9 cellular contexts compared by ENCODE assay signal in genomic region chr22:39306456-39307361, GRCh38. TPM values are rescaled to one million over a fixed set of nuclear protein-coding genes. Genes with fewer than 3 reads are reported as not detected.
A peak's percentile ranks its signal among the peaks of the same experiment; 100 is the strongest.
DNase-seq lines count a peak whose midpoint lies in the region; ATAC-seq, FAIRE-seq and TF ChIP-seq lines count a peak whose summit lies in the region.
"Had no signal": no experiment of that assay in that cellular context is flagged by ENCODE, and none has a peak within 500 bp of the region (broad histone marks: within the 10 kb centered on the region; RNA-seq: fewer than 3 reads in every experiment).

No MANE protein-coding gene starts in this region.

- H2BK120ac ChIP-seq in trophoblast cell (ENCODE audit: insufficient read depth, low read length, poor library complexity) = no peak overlapping the region

- no peaks in the 10 kb centered on the region for H3K27me3 Mint-ChIP-seq in activated CD4-positive, alpha-beta T cell treated with anti-CD3 and anti-CD28 coated beads, Interleukin-2, amount 10 ng/mL, durations not matched to agents 7 days and 5 days

- no peak overlapping the region for H3K14ac ChIP-seq in trophoblast cell (ENCODE audit: low read length)

- no peaks in the 10 kb centered on the region for H4K20me1 ChIP-seq in endothelial cell of umbilical vein (replicated peaks; ENCODE audit: control insufficient read depth, extremely low read depth, insufficient read depth, low read length)

- dilution Hi-C loops in endothelial cell of umbilical vein (cut with MboI; ENCODE audit: extremely low pct_ligation_motif_present, low sequenced_read_pairs) = no loop called here

- TF ChIP-seq POLR2A in endothelial cell of umbilical vein (IDR thresholded peaks at IDR 0.05; ENCODE audit: low read depth, low read length) = no peak

- peaks cover 17% of the 10 kb centered on the region for H3K79me1 ChIP-seq in trophoblast cell (ENCODE audit: low read length)

- no peaks in the 10 kb centered on the region for H3K9me1 ChIP-seq in endothelial cell of umbilical vein (replicated peaks; ENCODE audit: control insufficient read depth, extremely low read depth, insufficient read depth, low read length)

- no peak overlapping the region for H4K8ac ChIP-seq in trophoblast cell (ENCODE audit: low read depth, low read length)

- no peak overlapping the region for H3K4me3 Mint-ChIP-seq in activated CD4-positive, alpha-beta T cell treated with anti-CD3 and anti-CD28 coated beads, Interleukin-2, amount 10 ng/mL, durations not matched to agents 7 days and 5 days

- H3K36me3 ChIP-seq in HEK293 (ENCODE audit: control insufficient read depth in 2 of 2, insufficient read depth in 1 of 2, low read length in 2 of 2) = peaks cover 0 to 18% of the 10 kb centered on the region in 2 experiments; a peak in 2 of 3 replicates
- H3K36me3 ChIP-seq in endothelial cell of umbilical vein (ENCODE audit: control insufficient read depth in 2 of 2, extremely low read depth in 1 of 2, insufficient read depth in 2 of 2, low read length in 2 of 2) = peaks cover 0 to 2% of the 10 kb centered on the region in 2 experiments
- peaks cover 3 to 4% of the 10 kb centered on the region in 2 experiments for H3K36me3 ChIP-seq in trophoblast cell (ENCODE audit: control insufficient read depth in 1 of 2, insufficient read depth in 2 of 2, low read length in 2 of 2)

- H4K12ac ChIP-seq in trophoblast cell (ENCODE audit: low read depth, low read length) = no peak overlapping the region

- ATAC-seq in HG03439 (IDR thresholded peaks at IDR 0.05; ENCODE audit: unreplicated experiment) (no peak), HG03521 (IDR thresholded peaks at IDR 0.05; ENCODE audit: unreplicated experiment) (no peak)

- CTCF ChIA-PET in HEK293 (lab: Yijun Ruan, JAX) (interaction anchor here (0.7 to 5.9 kb wide), 22 partner anchors 10 to 538 kb away, joined by 3 to 46 read pairs (median 4); partner anchors contain the start of gene RPL3), endothelial cell of umbilical vein (lab: Charles Lee) (interaction anchor here (0.6 to 4.3 kb wide), 21 partner anchors 9 to 182 kb away, joined by 3 to 57 read pairs (median 7); partner anchors contain the start of gene PDGFB)
- CTCF ChIA-PET in activated CD4-positive, alpha-beta T cell treated with anti-CD3 and anti-CD28 coated beads, Interleukin-2, amount 10 ng/mL, durations not matched to agents 7 days and 5 days (lab: Charles Lee) = interaction anchor here (0.6 to 2.3 kb wide), 14 partner anchors 9 to 437 kb away, joined by 3 to 18 read pairs (median 3); no protein-coding TSS in a partner anchor

- no peak overlapping the region for H3K9ac ChIP-seq in endothelial cell of umbilical vein (replicated peaks; ENCODE audit: extremely low read depth, insufficient read depth, low read length)
- H3K9ac ChIP-seq in trophoblast cell (ENCODE audit: low read length) = no peak overlapping the region

- peaks cover 17% of the 10 kb centered on the region for H3K4me1 Mint-ChIP-seq in activated CD4-positive, alpha-beta T cell treated with anti-CD3 and anti-CD28 coated beads, Interleukin-2, amount 10 ng/mL, durations not matched to agents 7 days and 5 days

- no peak overlapping the region for H3K4ac ChIP-seq in trophoblast cell (ENCODE audit: low read depth, low read length)

- H3K4me1 ChIP-seq in HEK293 (ENCODE audit: control insufficient read depth, insufficient read depth, low read length) = no peaks in the 10 kb centered on the region
- peaks cover 14% of the 10 kb centered on the region for H3K4me1 ChIP-seq in endothelial cell of umbilical vein (ENCODE audit: control insufficient read depth, extremely low read depth, insufficient read depth, low read length)
- H3K4me1 ChIP-seq in trophoblast cell (ENCODE audit: control insufficient read depth in 1 of 2, insufficient read depth in 2 of 2, low read length in 2 of 2) = peaks cover 33 to 38% of the 10 kb centered on the region in 2 experiments

- peak; percentile 59 for FAIRE-seq in endothelial cell of umbilical vein (lab: Jason Lieb, UNC)
- FAIRE-seq: GM18507 had no signal

- H3K27ac Mint-ChIP-seq in activated CD4-positive, alpha-beta T cell treated with anti-CD3 and anti-CD28 coated beads, Interleukin-2, amount 10 ng/mL, durations not matched to agents 7 days and 5 days = no peak overlapping the region

- H2BK5ac ChIP-seq in trophoblast cell (ENCODE audit: low read depth, low read length, poor library complexity) = no peak overlapping the region

- H3K18ac ChIP-seq in trophoblast cell (ENCODE audit: low read length) = no peak overlapping the region

- no peak overlapping the region for H3K23ac ChIP-seq in trophoblast cell (ENCODE audit: low read length)

- no CpG with 5 or more reads among the region's 14 CpGs for WGBS in trophoblast cell (ENCODE audit: extremely low coverage, insufficient coverage, insufficient read length)

- POLR2A ChIA-PET in HEK293 (lab: Yijun Ruan, JAX) (interaction anchor here (1.2 to 5.7 kb wide), 2 partner anchors 12 to 64 kb away, joined by 3 to 43 read pairs; partner anchors contain the start of gene RPL3), endothelial cell of umbilical vein (lab: Charles Lee) (interaction anchor here (0.6 to 2.2 kb wide), 3 partner anchors 61 to 111 kb away, joined by 3 to 12 read pairs (median 5); partner anchors contain the start of gene PDGFB)
- POLR2A ChIA-PET in activated CD4-positive, alpha-beta T cell treated with anti-CD3 and anti-CD28 coated beads, Interleukin-2, amount 10 ng/mL, durations not matched to agents 7 days and 5 days (lab: Charles Lee) = no interaction called here

- no peak overlapping the region for H2AFZ ChIP-seq in endothelial cell of umbilical vein (ENCODE audit: low read depth, low read length)
- no peak overlapping the region for H2AFZ ChIP-seq in trophoblast cell (ENCODE audit: insufficient read depth, low read length, poor library complexity)

- peak; percentile 29 for TF ChIP-seq CTCF in AG09309 (IDR thresholded peaks at IDR 0.05; ENCODE audit: control insufficient read depth, insufficient read depth, low read depth, low read length, missing control alignments)
- no peak for TF ChIP-seq CTCF in HEK293 (tag by site-specific recombination; IDR thresholded peaks at IDR 0.05)
- peak; percentile 46 to 71 for TF ChIP-seq CTCF in endothelial cell of umbilical vein (IDR thresholded peaks at IDR 0.05; ENCODE audit: extremely low read depth in 1 of 2, insufficient read depth in 1 of 2, low read depth in 1 of 2, low read length in 2 of 2)

- DNase-seq in AG09309 (ENCODE audit: low read depth) (no peak), endothelial cell of umbilical vein (ENCODE audit: low read depth, low spot score) (peak; percentile 71), trophoblast cell (peak; percentile 81 to 85), NK-92 (lab: John Stamatoyannopoulos, UW; ENCODE audit: unreplicated experiment) (no peak)
- DNase-seq in activated CD4-positive, alpha-beta T cell treated with anti-CD3 and anti-CD28 coated beads, Interleukin-2, amount 10 ng/mL, durations not matched to agents 7 days and 5 days = peak; percentile 64

- H3K27me3 ChIP-seq in endothelial cell of umbilical vein (ENCODE audit: control insufficient read depth in 2 of 2, insufficient read depth in 2 of 2, low read length in 2 of 2) (no peaks in the 10 kb centered on the region), trophoblast cell (ENCODE audit: insufficient read depth, low read length) (no peaks in the 10 kb centered on the region)

- peaks cover 4% of the 10 kb centered on the region for H3K36me3 Mint-ChIP-seq in activated CD4-positive, alpha-beta T cell treated with anti-CD3 and anti-CD28 coated beads, Interleukin-2, amount 10 ng/mL, durations not matched to agents 7 days and 5 days (ENCODE audit: low read depth)

- H3K9me3 ChIP-seq in HEK293 (ENCODE audit: control insufficient read depth, insufficient read depth, low read depth, low read length) (no peaks in the 10 kb centered on the region), endothelial cell of umbilical vein (replicated peaks; ENCODE audit: control insufficient read depth, insufficient read depth, low read length) (no peaks in the 10 kb centered on the region), trophoblast cell (ENCODE audit: insufficient read depth, low read depth, low read length) (peaks cover 7% of the 10 kb centered on the region)

- intact Hi-C loops in endothelial cell of umbilical vein (cut with micrococcal nuclease) = loop anchor here (1.0 kb wide), 3 partner anchors 23 to 171 kb away; no protein-coding TSS in a partner anchor

- no peaks in the 10 kb centered on the region for H3K9me3 Mint-ChIP-seq in activated CD4-positive, alpha-beta T cell treated with anti-CD3 and anti-CD28 coated beads, Interleukin-2, amount 10 ng/mL, durations not matched to agents 7 days and 5 days

- no peak overlapping the region for H3K27ac ChIP-seq in HEK293 (ENCODE audit: extremely low read depth, low read depth, low read length)
- H3K27ac ChIP-seq in endothelial cell of umbilical vein (ENCODE audit: insufficient read depth, low read depth, low read length) = no peak overlapping the region
- H3K27ac ChIP-seq in trophoblast cell (ENCODE audit: low read depth, low read length) = no peak overlapping the region

- H3K79me2 ChIP-seq in endothelial cell of umbilical vein (ENCODE audit: control insufficient read depth, insufficient read depth, low read length) (no peaks in the 10 kb centered on the region), trophoblast cell (ENCODE audit: control insufficient read depth, insufficient read depth, low read length, poor library complexity) (no peaks in the 10 kb centered on the region)

- H3K4me2 ChIP-seq in endothelial cell of umbilical vein (ENCODE audit: insufficient read depth, low read length) (no peak overlapping the region), trophoblast cell (ENCODE audit: low read length) (no peak overlapping the region)

- no peak overlapping the region for H3K4me3 ChIP-seq in AG09309 (ENCODE audit: control insufficient read depth, low read depth, low read length)
- H3K4me3 ChIP-seq in HEK293 (ENCODE audit: low read depth, low read length) = no peak overlapping the region
- H3K4me3 ChIP-seq in endothelial cell of umbilical vein (replicated peaks in 1 of 3; ENCODE audit: insufficient read depth in 1 of 3, low read depth in 1 of 3, low read length in 3 of 3) = no peak overlapping the region
- no peak overlapping the region for H3K4me3 ChIP-seq in trophoblast cell (ENCODE audit: low read depth, low read length)

- H4K91ac ChIP-seq in trophoblast cell (ENCODE audit: low read depth, low read length) = peak overlapping the region; percentile 4

- peak overlapping the region; percentile 25 for H2BK12ac ChIP-seq in trophoblast cell (ENCODE audit: low read length)

- no TSS peak for BruUV-seq in endothelial cell of umbilical vein (replicated peaks; lab: Mats Ljungman, UMichigan)

- peak overlapping the region; percentile 19 for H2AK5ac ChIP-seq in trophoblast cell (ENCODE audit: low read length)

RNA-seq across cellular contexts. Expression of gene RPL3, which starts 12.7 kb away (rescaled TPM):
- 1,000 to 10,000 TPM; 1,621 to 1,780 TPM for total RNA-seq in activated CD4-positive, alpha-beta T cell treated with anti-CD3 and anti-CD28 coated beads, Interleukin-2, amount 10 ng/mL, durations not matched to agents 7 days and 5 days
- total RNA-seq in endothelial cell of umbilical vein = 1,954 and 2,068 TPM in 2 replicates
- 3,568 and 4,065 TPM in 2 replicates for polyA plus RNA-seq in endothelial cell of umbilical vein
- polyA plus RNA-seq in endothelial cell of umbilical vein (2011; cell fraction: cytosol; rRNA removed) = 5,025 and 5,056 TPM in 2 replicates
- 2,447 and 2,853 TPM in 2 replicates for polyA plus RNA-seq in endothelial cell of umbilical vein (2011; cell fraction: nucleus; rRNA removed)
- 2,388 and 3,163 TPM in 2 replicates for polyA plus RNA-seq in endothelial cell of umbilical vein (2012)
- polyA minus RNA-seq in endothelial cell of umbilical vein = 1,732 and 1,760 TPM in 2 replicates
- 1,163 TPM for polyA minus RNA-seq in endothelial cell of umbilical vein (2011; cell fraction: cytosol; rRNA and poly(A)+ RNA removed)
- polyA minus RNA-seq in endothelial cell of umbilical vein (2011; cell fraction: nucleus; rRNA and poly(A)+ RNA removed) = 461 and 707 TPM in 2 replicates
- polyA plus RNA-seq in trophoblast cell (2013) = 1,456 and 1,519 TPM in 2 replicates

RNA-seq across cellular contexts. Expression of gene SYNGR1, which starts 43.1 kb away (rescaled TPM):
- under 1 TPM; 0.42 to 0.77 TPM for total RNA-seq in activated CD4-positive, alpha-beta T cell treated with anti-CD3 and anti-CD28 coated beads, Interleukin-2, amount 10 ng/mL, durations not matched to agents 7 days and 5 days
- 3.7 and 3.8 TPM in 2 replicates for total RNA-seq in endothelial cell of umbilical vein
- polyA plus RNA-seq in endothelial cell of umbilical vein = 10.2 and 16.5 TPM in 2 replicates
- polyA plus RNA-seq in endothelial cell of umbilical vein (2011; cell fraction: cytosol; rRNA removed) = 4.1 and 8.8 TPM in 2 replicates
- polyA plus RNA-seq in endothelial cell of umbilical vein (2011; cell fraction: nucleus; rRNA removed) = 7.7 and 13.1 TPM in 2 replicates
- 7.7 and 11.3 TPM in 2 replicates for polyA plus RNA-seq in endothelial cell of umbilical vein (2012)
- 2.4 and 3.5 TPM in 2 replicates for polyA minus RNA-seq in endothelial cell of umbilical vein
- 5.1 TPM for polyA minus RNA-seq in endothelial cell of umbilical vein (2011; cell fraction: cytosol; rRNA and poly(A)+ RNA removed)
- polyA minus RNA-seq in endothelial cell of umbilical vein (2011; cell fraction: nucleus; rRNA and poly(A)+ RNA removed) = 2.1 and 5.6 TPM in 2 replicates
- 20.4 and 21.0 TPM in 2 replicates for polyA plus RNA-seq in trophoblast cell (2013)

Comparison
In these comparisons a context has a peak if more than half of its experiments do, and no peak if none do; other contexts are left out.
1. DNase-seq: peak in activated CD4-positive, alpha-beta T cell treated with anti-CD3 and anti-CD28 coated beads, Interleukin-2, amount 10 ng/mL, durations not matched to agents 7 days and 5 days (single experiment), endothelial cell of umbilical vein (single experiment) and trophoblast cell (2 of 2); none in AG09309 (single experiment) and NK-92 (single experiment).